Comparison of ENCODE assay signal across 17 cellular contexts in the genomic region with DNA sequence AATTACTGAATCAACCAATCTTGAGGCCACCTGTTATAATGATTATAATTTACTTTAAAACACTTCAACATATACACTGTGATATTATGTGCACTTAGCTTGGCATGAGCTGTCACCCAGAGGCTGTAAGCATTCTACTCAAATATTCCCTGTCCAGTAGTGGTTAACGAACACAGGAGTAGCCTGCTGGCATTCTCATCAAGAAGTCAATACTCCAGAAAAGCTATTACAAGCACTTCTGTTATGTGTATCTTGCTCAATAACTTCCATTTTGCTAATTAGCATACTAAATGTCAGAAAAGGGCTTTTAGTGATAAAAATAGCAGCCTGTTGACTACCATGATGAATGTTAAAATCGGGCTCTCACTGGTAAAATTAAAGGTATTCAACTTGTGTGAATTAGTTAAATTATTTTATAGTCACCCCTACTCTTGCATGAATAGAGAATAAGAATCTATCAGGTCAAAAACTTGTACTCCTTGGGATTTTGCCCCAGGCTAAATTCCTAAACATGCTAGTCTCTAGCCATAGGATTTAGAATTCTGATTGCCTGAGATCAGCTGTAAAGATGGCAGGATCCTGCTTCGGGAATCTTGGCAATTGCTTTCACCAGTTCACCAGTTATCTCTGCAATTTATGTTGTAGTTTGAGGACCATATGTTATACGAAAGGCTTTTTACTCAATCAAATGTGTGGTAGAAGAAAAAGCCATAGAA. TPM values are rescaled to one million over a fixed set of nuclear protein-coding genes. Genes with fewer than 3 reads are reported as not detected.
DNase-seq lines count a peak whose midpoint lies in the region; TF ChIP-seq lines count a peak whose summit lies in the region.
"Had no signal": no experiment of that assay in that cellular context is flagged by ENCODE, and none has a peak within 500 bp of the region (broad histone marks: within the 10 kb centered on the region; RNA-seq: fewer than 3 reads in every experiment).

No MANE protein-coding gene starts in this region.

- TF ChIP-seq CTCF in AG10803 (conservative IDR thresholded peaks at IDR 0.05; ENCODE audit: low read length) (no peak), GM13976 (IDR thresholded peaks at IDR 0.05; ENCODE audit: borderline replicate concordance, control extremely low read depth, extremely low read depth, insufficient read depth, missing control alignments) (no peak)

- in situ Hi-C loops in GM13976 (cut with MboI; ENCODE audit: low sequenced_read_pairs, unreplicated experiment), result no loop called here

- H3K4me3 ChIP-seq in AG10803 (ENCODE audit: low read length), result no peak overlapping the region
- H3K4me3 ChIP-seq: A549 had no signal

- DNase-seq in AG10803 (ENCODE audit: low read depth), result peak; percentile 69
- peak; percentile 82 for DNase-seq in EL
- peak; percentile 62 for DNase-seq in RPMI7951 (ENCODE audit: low read depth)
- peak; percentile 24 for DNase-seq in fibroblast of gingiva (ENCODE audit: low read depth)
- no peak for DNase-seq in NCI-H146 (lab: John Stamatoyannopoulos, UW)
- DNase-seq in epidermal melanocyte (ENCODE audit: insufficient read length, low spot score), result no peak
- no peak for DNase-seq in NOMO-1 treated with DMSO at 0.1 percent for 48 hours (lab: John Stamatoyannopoulos, UW; ENCODE audit: unreplicated experiment)
- no peak for DNase-seq in GM13976 (ENCODE audit: low spot score)
- DNase-seq: AML-193; CD4-positive, CD25-positive, alpha-beta regulatory T cell; HCEC 1CT; NCI-H1048; NCI-H1694 treated with DMSO at 0.1 percent for 48 hours; NCI-H446; NCI-H82; RPMI8226 had no signal

RNA-seq across cellular contexts. Expression of gene PAM, which starts 43.4 kb away (rescaled TPM):
- total RNA-seq in RPMI7951 (2014; rRNA removed; shearing (Covaris generic)), result 196 and 216 TPM in 2 replicates

Comparison
In these comparisons a context has a peak if more than half of its experiments do, and no peak if none do; other contexts are left out.
1. DNase-seq: peak in AG10803 (single experiment), EL (single experiment), RPMI7951 (single experiment) and fibroblast of gingiva (single experiment); none in NCI-H146 (single experiment), epidermal melanocyte (single experiment), NOMO-1 treated with DMSO at 0.1 percent for 48 hours (single experiment) and GM13976 (single experiment).